15 cellular contexts compared by ENCODE assay signal in genomic region chr22:50719814-50720300, GRCh38. TPM values are rescaled to one million over a fixed set of nuclear protein-coding genes. Genes with fewer than 3 reads are reported as not detected.
"Had no signal": no experiment of that assay in that cellular context is flagged by ENCODE, and none has a peak within 500 bp of the region (broad histone marks: within the 10 kb centered on the region; RNA-seq: fewer than 3 reads in every experiment).

No MANE protein-coding gene starts in this region.

- DNase-seq: activated CD4-positive, alpha-beta memory T cell treated with anti-CD3 and anti-CD28 coated beads, Interleukin-2, amount 10 ng/mL, durations not matched to agents 7 days and 5 days; activated CD4-positive, alpha-beta T cell treated with anti-CD3 and anti-CD28 coated beads for 36 hours; activated CD8-positive, alpha-beta memory T cell treated with anti-CD3 and anti-CD28 coated beads, Interleukin-2, amount 50 U/mL, for 4 hours; activated naive CD8-positive, alpha-beta T cell treated with anti-CD3 and anti-CD28 coated beads, Interleukin-2, amount 10 ng/mL, durations not matched to agents 7 days and 5 days; activated T-cell treated with anti-CD3 and anti-CD28 coated beads, Interleukin-2, amount 50 U/mL, for 72 hours; anterior cingulate cortex; effector CD8-positive, alpha-beta T cell; midbrain; small intestine; T-helper 1 cell had no signal

- H3K36me3 Mint-ChIP-seq: activated naive CD8-positive, alpha-beta T cell treated with anti-CD3 and anti-CD28 coated beads, Interleukin-2, amount 10 ng/mL, durations not matched to agents 7 days and 5 days had no signal

- H3K9me3 Mint-ChIP-seq: activated CD4-positive, alpha-beta memory T cell treated with anti-CD3 and anti-CD28 coated beads, Interleukin-2, amount 10 ng/mL, durations not matched to agents 7 days and 5 days; activated naive CD8-positive, alpha-beta T cell treated with anti-CD3 and anti-CD28 coated beads, Interleukin-2, amount 10 ng/mL, durations not matched to agents 7 days and 5 days; activated T-cell treated with anti-CD3 and anti-CD28 coated beads, Interleukin-2, amount 50 U/mL, for 72 hours; type B pancreatic cell had no signal

- H3K4me1 Mint-ChIP-seq: activated CD4-positive, alpha-beta memory T cell treated with anti-CD3 and anti-CD28 coated beads, Interleukin-2, amount 10 ng/mL, durations not matched to agents 7 days and 5 days; activated CD4-positive, alpha-beta T cell treated with anti-CD3 and anti-CD28 coated beads for 36 hours had no signal

- H3K27ac Mint-ChIP-seq: activated CD4-positive, alpha-beta memory T cell treated with anti-CD3 and anti-CD28 coated beads, Interleukin-2, amount 10 ng/mL, durations not matched to agents 7 days and 5 days; activated CD4-positive, alpha-beta T cell treated with anti-CD3 and anti-CD28 coated beads for 36 hours; activated naive CD8-positive, alpha-beta T cell treated with anti-CD3 and anti-CD28 coated beads, Interleukin-2, amount 10 ng/mL, durations not matched to agents 7 days and 5 days; activated T-cell treated with anti-CD3 and anti-CD28 coated beads, Interleukin-2, amount 50 U/mL, for 72 hours; type B pancreatic cell had no signal

- H3K4me3 Mint-ChIP-seq: activated CD4-positive, alpha-beta memory T cell treated with anti-CD3 and anti-CD28 coated beads, Interleukin-2, amount 10 ng/mL, durations not matched to agents 7 days and 5 days; activated CD4-positive, alpha-beta T cell treated with anti-CD3 and anti-CD28 coated beads for 36 hours; activated naive CD8-positive, alpha-beta T cell treated with anti-CD3 and anti-CD28 coated beads, Interleukin-2, amount 10 ng/mL, durations not matched to agents 7 days and 5 days; activated T-cell treated with anti-CD3 and anti-CD28 coated beads, Interleukin-2, amount 50 U/mL, for 72 hours; type B pancreatic cell had no signal

- H3K27ac ChIP-seq: epithelial cell of prostate, VCaP had no signal

- ATAC-seq: activated CD4-positive, alpha-beta T cell treated with anti-CD3 and anti-CD28 coated beads for 36 hours; activated T-cell treated with anti-CD3 and anti-CD28 coated beads, Interleukin-2, amount 50 U/mL, for 72 hours; right cardiac atrium had no signal

- H3K27me3 Mint-ChIP-seq: activated CD4-positive, alpha-beta T cell treated with anti-CD3 and anti-CD28 coated beads for 36 hours; activated naive CD8-positive, alpha-beta T cell treated with anti-CD3 and anti-CD28 coated beads, Interleukin-2, amount 10 ng/mL, durations not matched to agents 7 days and 5 days had no signal

RNA-seq across cellular contexts. Expression of gene ACR, which starts 18.1 kb away (rescaled TPM):
- total RNA-seq: activated CD4-positive, alpha-beta memory T cell treated with anti-CD3 and anti-CD28 coated beads, Interleukin-2, amount 10 ng/mL, durations not matched to agents 7 days and 5 days; activated CD4-positive, alpha-beta T cell treated with anti-CD3 and anti-CD28 coated beads for 36 hours; activated naive CD8-positive, alpha-beta T cell treated with anti-CD3 and anti-CD28 coated beads, Interleukin-2, amount 10 ng/mL, durations not matched to agents 7 days and 5 days; activated T-cell treated with anti-CD3 and anti-CD28 coated beads, Interleukin-2, amount 50 U/mL, for 72 hours; kidney epithelial cell had no signal
